27 cellular contexts compared by ENCODE assay signal in genomic region chr1:190737191-190737590, GRCh38.
"Had no signal": no experiment of that assay in that cellular context is flagged by ENCODE, and none has a peak within 500 bp of the region (broad histone marks: within the 10 kb centered on the region; RNA-seq: fewer than 3 reads in every experiment).

No MANE protein-coding gene starts in this region.

- H3K27ac ChIP-seq: left lung, lower lobe of right lung, pancreas, prostate gland, tibial nerve, uterus had no signal

- DNase-seq: hypothalamus; immature natural killer cell; kidney; left colon; left lung; lower lobe of right lung; mammary epithelial cell; mesenchymal stem cell; naive thymus-derived CD8-positive, alpha-beta T cell; nucleus accumbens; pancreas; posterior cingulate gyrus; retina; right cardiac atrium; stimulated activated CD4-positive, alpha-beta T cell treated with anti-CD3 and anti-CD28 coated beads, Interleukin-1b, Interleukin-23, amount 100 ng/mL, for 48 hours; stimulated activated CD4-positive, alpha-beta T cell treated with anti-CD3 and anti-CD28 coated beads, Interleukin-2, amount 100 ng/mL, for 48 hours; stimulated activated CD4-positive, alpha-beta T cell treated with anti-CD3 and anti-CD28 coated beads, Interleukin-4, amount 100 ng/mL, for 4 hours; stimulated activated CD8-positive, alpha-beta memory T cell treated with anti-CD3 and anti-CD28 coated beads, Interleukin-4, amount 100 ng/mL, for 48 hours; stimulated activated naive CD4-positive, alpha-beta T cell treated with Interleukin-2 at 50 U/mL for 16 hours; stimulated activated naive CD8-positive, alpha-beta T cell treated with anti-CD3 and anti-CD28 coated beads, Interleukin-15, amount 100 ng/mL, for 72 hours; substantia nigra; uterus had no signal

- H3K4me1 ChIP-seq: left lung, lower lobe of right lung, pancreas, prostate gland, tibial nerve, uterus had no signal

- H3K36me3 ChIP-seq: left lung, lower lobe of right lung, pancreas, prostate gland, tibial nerve, uterus had no signal

- H3K4me2 ChIP-seq: smooth muscle cell had no signal

- ATAC-seq: left colon; left lung; lower lobe of right lung; naive thymus-derived CD8-positive, alpha-beta T cell; pancreas; right cardiac atrium; stimulated activated memory B cell treated with anti-CD40 and anti-IgM and Interleukin-4, amounts not matched to agents 10 μg/mL and 1 μg/mL and 100 μg/mL, for 72 hours; stimulated activated naive CD8-positive, alpha-beta T cell treated with anti-CD3 and anti-CD28 coated beads, Interleukin-15, amount 100 ng/mL, for 72 hours had no signal

- H3K27me3 ChIP-seq: left lung, pancreas, tibial nerve, uterus had no signal

- H3K4me3 ChIP-seq: left lung, lower lobe of right lung, pancreas, prostate gland, smooth muscle cell, tibial nerve, uterus had no signal

- H3K9me3 ChIP-seq: lower lobe of right lung, pancreas, prostate gland, uterus had no signal

- FAIRE-seq: islet of Langerhans, pancreas had no signal
